Comparison of ENCODE assay signal across 18 cellular contexts in genomic region chr1:113770031-113770430, GRCh38. TPM values are rescaled to one million over a fixed set of nuclear protein-coding genes. Genes with fewer than 3 reads are reported as not detected.
DNase-seq lines count a peak whose midpoint lies in the region; ATAC-seq and TF ChIP-seq lines count a peak whose summit lies in the region.
"Had no signal": no experiment of that assay in that cellular context is flagged by ENCODE, and none has a peak within 500 bp of the region (broad histone marks: within the 10 kb centered on the region; RNA-seq: fewer than 3 reads in every experiment).

No MANE protein-coding gene starts in this region.

- in situ Hi-C loops in G401 (cut with HindIII; ENCODE audit: low sequenced_read_pairs): no loop called here

- no peak for ATAC-seq in CD4-positive, alpha-beta T cell (ENCODE audit: poor library complexity)
- no peak for ATAC-seq in T-helper 17 cell
- ATAC-seq in memory B cell (ENCODE audit: low read depth): no peak
- no peak for ATAC-seq in HG03097 (IDR thresholded peaks at IDR 0.05; ENCODE audit: low FRiP score, unreplicated experiment)
- ATAC-seq: GM12878 had no signal

- H3K27ac Mint-ChIP-seq in CD4-positive, alpha-beta T cell: peak overlapping the region; percentile 51
- peak overlapping the region; percentile 70 for H3K27ac Mint-ChIP-seq in T-helper 17 cell
- H3K27ac Mint-ChIP-seq in memory B cell: peak overlapping the region; percentile 18

- H3K9me3 ChIP-seq in CD4-positive, alpha-beta T cell (ENCODE audit: control insufficient read depth, low read length): no peaks in the 10 kb centered on the region
- H3K9me3 ChIP-seq in T-helper 17 cell (ENCODE audit: control insufficient read depth, low read length, poor library complexity, severe bottlenecking): no peaks in the 10 kb centered on the region
- H3K9me3 ChIP-seq: MG63 had no signal

- H3K9me3 Mint-ChIP-seq in CD4-positive, alpha-beta T cell: no peaks in the 10 kb centered on the region
- H3K9me3 Mint-ChIP-seq in memory B cell: no peaks in the 10 kb centered on the region

- CTCF ChIA-PET in CD4-positive, alpha-beta T cell (lab: Charles Lee): interaction anchor here (0.8 kb wide), 1 partner anchor 11 kb away, joined by 4 read pairs; the partner anchor contains the start of gene PHTF1

- DNase-seq in CD4-positive, alpha-beta T cell: no peak
- DNase-seq in G401 (ENCODE audit: low spot score) (peak; percentile 69), T-helper 17 cell (no peak), memory B cell (ENCODE audit: low spot score in 2 of 2) (no peak), ecto neural progenitor cell (ENCODE audit: low spot score) (no peak), A172 (ENCODE audit: low spot score) (no peak)
- DNase-seq: DMS53, GM23248, KBM-7, MG63, NCI-H1105, NCI-H187 treated with DMSO at 0.1 percent for 48 hours, NCI-H2171 treated with DMSO at 0.1 percent for 48 hours, NCI-H774, SHP77 treated with DMSO at 0.1 percent for 48 hours had no signal

- peaks cover 84% of the 10 kb centered on the region for H3K36me3 Mint-ChIP-seq in CD4-positive, alpha-beta T cell (ENCODE audit: low read depth)
- H3K36me3 Mint-ChIP-seq in T-helper 17 cell (ENCODE audit: low read depth) (peaks cover 12% of the 10 kb centered on the region), memory B cell (peaks cover 15% of the 10 kb centered on the region)

- no peak overlapping the region for H3K27ac ChIP-seq in CD4-positive, alpha-beta T cell (ENCODE audit: low read depth, low read length)
- H3K27ac ChIP-seq: GM23248, HL-60 had no signal

- intact Hi-C loops in CD4-positive, alpha-beta T cell (cut with DNase I, micrococcal nuclease): no loop called here

- H3K27me3 Mint-ChIP-seq in CD4-positive, alpha-beta T cell: no peaks in the 10 kb centered on the region
- H3K27me3 Mint-ChIP-seq in T-helper 17 cell (no peaks in the 10 kb centered on the region), memory B cell (no peaks in the 10 kb centered on the region)

- no peaks in the 10 kb centered on the region for H3K27me3 ChIP-seq in CD4-positive, alpha-beta T cell (ENCODE audit: control insufficient read depth, insufficient read depth, low read length)
- H3K27me3 ChIP-seq: MG63 had no signal

- H3K4me3 Mint-ChIP-seq in CD4-positive, alpha-beta T cell: no peak overlapping the region
- H3K4me3 Mint-ChIP-seq in T-helper 17 cell: no peak overlapping the region
- H3K4me3 Mint-ChIP-seq in memory B cell: no peak overlapping the region

- POLR2A ChIA-PET in CD4-positive, alpha-beta T cell (lab: Charles Lee): interaction anchor here (0.7 to 1.6 kb wide), 3 partner anchors 13 to 42 kb away, joined by 3 to 6 read pairs (median 3); partner anchors contain the start of gene RSBN1

- H3K4me1 Mint-ChIP-seq in CD4-positive, alpha-beta T cell (ENCODE audit: low read depth): peaks cover 39% of the 10 kb centered on the region
- H3K4me1 Mint-ChIP-seq in T-helper 17 cell: peaks cover 27% of the 10 kb centered on the region
- H3K4me1 Mint-ChIP-seq in memory B cell: peaks cover 5% of the 10 kb centered on the region

- no peak for TF ChIP-seq CTCF in CD4-positive, alpha-beta T cell (IDR thresholded peaks at IDR 0.05)

RNA-seq across cellular contexts. Expression of gene PHTF1, which starts 10.7 kb away (rescaled TPM):
- 1 to 10 TPM; 3.1 to 4.0 TPM for total RNA-seq in CD4-positive, alpha-beta T cell
- total RNA-seq in G401 (2014; rRNA removed; shearing (Covaris generic)): 15.5 and 27.1 TPM in 2 replicates
- total RNA-seq in T-helper 17 cell: 10 to 100 TPM; 14.7 to 17.9 TPM
- total RNA-seq in A172 (2014; rRNA removed; shearing (Covaris generic)): 33.6 and 48.0 TPM in 2 replicates

RNA-seq across cellular contexts. Expression of gene RSBN1, which starts 42.2 kb away (rescaled TPM):
- total RNA-seq in CD4-positive, alpha-beta T cell: 10 to 100 TPM; 44.2 to 44.6 TPM
- 7.4 and 13.6 TPM in 2 replicates for total RNA-seq in G401 (2014; rRNA removed; shearing (Covaris generic))
- total RNA-seq in T-helper 17 cell: 10 to 100 TPM; 40.1 to 45.8 TPM
- total RNA-seq in A172 (2014; rRNA removed; shearing (Covaris generic)): 7.9 and 9.7 TPM in 2 replicates

Comparison
In these comparisons a context has a peak if more than half of its experiments do, and no peak if none do; other contexts are left out.
1. H3K27ac Mint-ChIP-seq: peak in every context shown above with its lines; median percentile 70 in T-helper 17 cell; 51 in CD4-positive, alpha-beta T cell; 18 in memory B cell.